1 cellular context compared by ENCODE assay signal in the genomic region with DNA sequence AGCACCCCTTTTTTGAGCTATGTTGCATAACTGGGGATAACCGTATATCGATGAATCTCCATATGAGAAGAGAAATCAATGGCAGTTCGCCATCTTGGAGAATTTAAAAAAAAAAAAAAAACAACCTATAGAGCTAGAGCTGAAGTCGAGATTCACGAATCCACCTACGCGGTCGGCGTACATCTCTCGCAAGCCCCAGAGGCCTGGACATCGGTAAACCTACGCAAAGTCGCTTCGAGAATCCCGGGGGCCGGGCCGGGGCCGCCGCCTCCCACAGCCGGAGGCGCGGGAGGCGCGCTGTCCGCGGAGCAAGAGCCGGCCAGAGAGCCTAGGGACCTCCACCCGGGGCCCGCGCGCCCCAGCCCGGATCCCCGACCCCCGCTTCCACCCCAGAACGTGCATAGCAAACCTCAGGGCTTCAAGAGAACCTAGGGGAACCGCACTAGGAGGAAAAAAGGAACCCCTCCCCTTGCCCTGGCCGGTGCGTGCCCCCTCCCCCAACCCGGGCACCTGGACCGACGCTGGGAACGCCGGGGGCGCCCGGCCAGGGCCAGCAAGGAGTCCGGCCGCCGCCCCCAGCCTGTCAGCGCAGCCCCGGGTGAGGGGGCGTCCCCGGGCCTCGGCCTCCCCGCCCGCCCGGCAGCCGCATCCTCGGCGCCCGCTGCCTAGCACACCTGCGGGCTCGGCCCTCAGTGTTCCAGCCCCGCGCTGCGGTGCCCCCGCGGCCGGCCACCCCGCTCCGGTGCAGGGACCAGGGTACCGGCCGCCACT.
TF ChIP-seq lines count a peak whose summit lies in the region.

No MANE protein-coding gene starts in this region.

TF ChIP-seq in HEK293, 187 proteins besides CTCF, POLR2A, EP300 and RAD21 (continued from another document and continues in another):
- TF ChIP-seq, protein P1, sequence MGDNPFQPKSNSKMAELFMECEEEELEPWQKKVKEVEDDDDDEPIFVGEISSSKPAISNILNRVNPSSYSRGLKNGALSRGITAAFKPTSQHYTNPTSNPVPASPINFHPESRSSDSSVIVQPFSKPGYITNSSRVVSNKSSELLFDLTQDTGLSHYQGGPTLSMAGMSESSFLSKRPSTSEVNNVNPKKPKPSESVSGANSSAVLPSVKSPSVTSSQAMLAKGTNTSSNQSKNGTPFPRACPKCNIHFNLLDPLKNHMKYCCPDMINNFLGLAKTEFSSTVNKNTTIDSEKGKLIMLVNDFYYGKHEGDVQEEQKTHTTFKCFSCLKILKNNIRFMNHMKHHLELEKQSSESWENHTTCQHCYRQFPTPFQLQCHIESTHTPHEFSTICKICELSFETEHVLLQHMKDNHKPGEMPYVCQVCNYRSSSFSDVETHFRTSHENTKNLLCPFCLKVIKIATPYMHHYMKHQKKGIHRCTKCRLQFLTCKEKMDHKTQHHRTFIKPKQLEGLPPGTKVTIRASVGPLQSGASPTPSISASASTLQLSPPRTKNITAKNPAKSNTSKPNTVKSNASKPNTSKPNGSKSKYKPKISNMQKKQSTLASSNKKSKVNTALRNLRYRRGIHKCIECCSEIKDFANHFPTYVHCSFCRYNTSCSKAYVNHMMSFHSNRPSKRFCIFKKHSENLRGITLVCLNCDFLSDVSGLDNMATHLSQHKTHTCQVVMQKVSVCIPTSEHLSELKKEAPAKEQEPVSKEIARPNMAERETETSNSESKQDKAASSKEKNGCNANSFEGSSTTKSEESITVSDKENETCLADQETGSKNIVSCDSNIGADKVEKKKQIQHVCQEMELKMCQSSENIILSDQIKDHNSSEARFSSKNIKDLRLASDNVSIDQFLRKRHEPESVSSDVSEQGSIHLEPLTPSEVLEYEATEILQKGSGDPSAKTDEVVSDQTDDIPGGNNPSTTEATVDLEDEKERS (tag by site-specific recombination; IDR thresholded peaks at IDR 0.05) = no peak
- TF ChIP-seq SETDB1 (IDR thresholded peaks at IDR 0.05; ENCODE audit: insufficient read length, low read length) (no peak), ZNF707 (tag by site-specific recombination; IDR thresholded peaks at IDR 0.05) (no peak), EGR2 (tag by site-specific recombination; IDR thresholded peaks at IDR 0.05; ENCODE audit: low read depth) (peak; percentile 70), ZFHX2 (tag by site-specific recombination; conservative IDR thresholded peaks at IDR 0.05) (peak; percentile 76), ZNF571 (tag by site-specific recombination; IDR thresholded peaks at IDR 0.05) (no peak), ZNF214 (tag by site-specific recombination; IDR thresholded peaks at IDR 0.05; ENCODE audit: borderline replicate concordance) (no peak), ZNF335 (tag by site-specific recombination; conservative IDR thresholded peaks at IDR 0.05) (peak; percentile 78), ZNF830 (tag by site-specific recombination; IDR thresholded peaks at IDR 0.05; ENCODE audit: low read depth) (no peak), ZNF549 (tag by site-specific recombination; IDR thresholded peaks at IDR 0.05) (no peak), ZNF133 (tag by site-specific recombination; IDR thresholded peaks at IDR 0.05) (no peak), ZBTB21 (tag by site-specific recombination; IDR thresholded peaks at IDR 0.05) (no peak), ZNF169 (tag by site-specific recombination; IDR thresholded peaks at IDR 0.05) (no peak), KLF10 (tag by site-specific recombination; IDR thresholded peaks at IDR 0.05) (0 out of 2 replicates have a peak, but pooled peaks have one; percentile 16), ZNF561 (tag by site-specific recombination; IDR thresholded peaks at IDR 0.05; ENCODE audit: borderline replicate concordance) (no peak), ZNF621 (tag by site-specific recombination; IDR thresholded peaks at IDR 0.05) (no peak), ZNF701 (tag by site-specific recombination; IDR thresholded peaks at IDR 0.05) (no peak), ZNF157 (tag by site-specific recombination; IDR thresholded peaks at IDR 0.05) (no peak), ZNF16 (tag by site-specific recombination; IDR thresholded peaks at IDR 0.05; ENCODE audit: low read depth) (no peak), ZNF354C (tag by site-specific recombination; IDR thresholded peaks at IDR 0.05; ENCODE audit: borderline replicate concordance, low read depth) (no peak), ZNF585B (tag by site-specific recombination; IDR thresholded peaks at IDR 0.05) (no peak), ZNF37A (tag by site-specific recombination; IDR thresholded peaks at IDR 0.05) (no peak), ZBTB48 (tag by site-specific recombination; IDR thresholded peaks at IDR 0.05) (no peak), ZNF221 (tag by site-specific recombination; IDR thresholded peaks at IDR 0.05; ENCODE audit: borderline replicate concordance) (no peak), ZNF239 (tag by site-specific recombination; IDR thresholded peaks at IDR 0.05) (no peak), ZNF837 (tag by site-specific recombination; IDR thresholded peaks at IDR 0.05) (no peak), ZBTB20 (tag by site-specific recombination; IDR thresholded peaks at IDR 0.05) (peak; percentile 94), ZNF555 (tag by site-specific recombination; conservative IDR thresholded peaks at IDR 0.05) (no peak), ZNF341 (tag by site-specific recombination; IDR thresholded peaks at IDR 0.05; ENCODE audit: low read depth) (peak; percentile 64), ZNF777 (tag by site-specific recombination; IDR thresholded peaks at IDR 0.05; ENCODE audit: borderline replicate concordance) (no peak)
- TF ChIP-seq, protein P2, sequence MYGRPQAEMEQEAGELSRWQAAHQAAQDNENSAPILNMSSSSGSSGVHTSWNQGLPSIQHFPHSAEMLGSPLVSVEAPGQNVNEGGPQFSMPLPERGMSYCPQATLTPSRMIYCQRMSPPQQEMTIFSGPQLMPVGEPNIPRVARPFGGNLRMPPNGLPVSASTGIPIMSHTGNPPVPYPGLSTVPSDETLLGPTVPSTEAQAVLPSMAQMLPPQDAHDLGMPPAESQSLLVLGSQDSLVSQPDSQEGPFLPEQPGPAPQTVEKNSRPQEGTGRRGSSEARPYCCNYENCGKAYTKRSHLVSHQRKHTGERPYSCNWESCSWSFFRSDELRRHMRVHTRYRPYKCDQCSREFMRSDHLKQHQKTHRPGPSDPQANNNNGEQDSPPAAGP (tag by site-specific recombination; IDR thresholded peaks at IDR 0.05) = no peak
- TF ChIP-seq, protein P3, sequence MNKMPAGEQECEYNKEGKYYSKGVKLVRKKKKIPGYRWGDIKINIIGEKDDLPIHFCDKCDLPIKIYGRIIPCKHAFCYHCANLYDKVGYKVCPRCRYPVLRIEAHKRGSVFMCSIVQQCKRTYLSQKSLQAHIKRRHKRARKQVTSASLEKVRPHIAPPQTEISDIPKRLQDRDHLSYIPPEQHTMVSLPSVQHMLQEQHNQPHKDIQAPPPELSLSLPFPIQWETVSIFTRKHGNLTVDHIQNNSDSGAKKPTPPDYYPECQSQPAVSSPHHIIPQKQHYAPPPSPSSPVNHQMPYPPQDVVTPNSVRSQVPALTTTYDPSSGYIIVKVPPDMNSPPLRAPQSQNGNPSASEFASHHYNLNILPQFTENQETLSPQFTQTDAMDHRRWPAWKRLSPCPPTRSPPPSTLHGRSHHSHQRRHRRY (tag by site-specific recombination; IDR thresholded peaks at IDR 0.05) = no peak
- TF ChIP-seq, protein P4, sequence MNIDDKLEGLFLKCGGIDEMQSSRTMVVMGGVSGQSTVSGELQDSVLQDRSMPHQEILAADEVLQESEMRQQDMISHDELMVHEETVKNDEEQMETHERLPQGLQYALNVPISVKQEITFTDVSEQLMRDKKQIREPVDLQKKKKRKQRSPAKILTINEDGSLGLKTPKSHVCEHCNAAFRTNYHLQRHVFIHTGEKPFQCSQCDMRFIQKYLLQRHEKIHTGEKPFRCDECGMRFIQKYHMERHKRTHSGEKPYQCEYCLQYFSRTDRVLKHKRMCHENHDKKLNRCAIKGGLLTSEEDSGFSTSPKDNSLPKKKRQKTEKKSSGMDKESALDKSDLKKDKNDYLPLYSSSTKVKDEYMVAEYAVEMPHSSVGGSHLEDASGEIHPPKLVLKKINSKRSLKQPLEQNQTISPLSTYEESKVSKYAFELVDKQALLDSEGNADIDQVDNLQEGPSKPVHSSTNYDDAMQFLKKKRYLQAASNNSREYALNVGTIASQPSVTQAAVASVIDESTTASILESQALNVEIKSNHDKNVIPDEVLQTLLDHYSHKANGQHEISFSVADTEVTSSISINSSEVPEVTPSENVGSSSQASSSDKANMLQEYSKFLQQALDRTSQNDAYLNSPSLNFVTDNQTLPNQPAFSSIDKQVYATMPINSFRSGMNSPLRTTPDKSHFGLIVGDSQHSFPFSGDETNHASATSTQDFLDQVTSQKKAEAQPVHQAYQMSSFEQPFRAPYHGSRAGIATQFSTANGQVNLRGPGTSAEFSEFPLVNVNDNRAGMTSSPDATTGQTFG (tag by site-specific recombination; IDR thresholded peaks at IDR 0.05; ENCODE audit: borderline replicate concordance) = no peak
- TF ChIP-seq, protein P5, sequence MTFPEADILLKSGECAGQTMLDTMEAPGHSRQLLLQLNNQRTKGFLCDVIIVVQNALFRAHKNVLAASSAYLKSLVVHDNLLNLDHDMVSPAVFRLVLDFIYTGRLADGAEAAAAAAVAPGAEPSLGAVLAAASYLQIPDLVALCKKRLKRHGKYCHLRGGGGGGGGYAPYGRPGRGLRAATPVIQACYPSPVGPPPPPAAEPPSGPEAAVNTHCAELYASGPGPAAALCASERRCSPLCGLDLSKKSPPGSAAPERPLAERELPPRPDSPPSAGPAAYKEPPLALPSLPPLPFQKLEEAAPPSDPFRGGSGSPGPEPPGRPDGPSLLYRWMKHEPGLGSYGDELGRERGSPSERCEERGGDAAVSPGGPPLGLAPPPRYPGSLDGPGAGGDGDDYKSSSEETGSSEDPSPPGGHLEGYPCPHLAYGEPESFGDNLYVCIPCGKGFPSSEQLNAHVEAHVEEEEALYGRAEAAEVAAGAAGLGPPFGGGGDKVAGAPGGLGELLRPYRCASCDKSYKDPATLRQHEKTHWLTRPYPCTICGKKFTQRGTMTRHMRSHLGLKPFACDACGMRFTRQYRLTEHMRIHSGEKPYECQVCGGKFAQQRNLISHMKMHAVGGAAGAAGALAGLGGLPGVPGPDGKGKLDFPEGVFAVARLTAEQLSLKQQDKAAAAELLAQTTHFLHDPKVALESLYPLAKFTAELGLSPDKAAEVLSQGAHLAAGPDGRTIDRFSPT (tag by site-specific recombination; IDR thresholded peaks at IDR 0.05) = no peak
- TF ChIP-seq, protein P6, sequence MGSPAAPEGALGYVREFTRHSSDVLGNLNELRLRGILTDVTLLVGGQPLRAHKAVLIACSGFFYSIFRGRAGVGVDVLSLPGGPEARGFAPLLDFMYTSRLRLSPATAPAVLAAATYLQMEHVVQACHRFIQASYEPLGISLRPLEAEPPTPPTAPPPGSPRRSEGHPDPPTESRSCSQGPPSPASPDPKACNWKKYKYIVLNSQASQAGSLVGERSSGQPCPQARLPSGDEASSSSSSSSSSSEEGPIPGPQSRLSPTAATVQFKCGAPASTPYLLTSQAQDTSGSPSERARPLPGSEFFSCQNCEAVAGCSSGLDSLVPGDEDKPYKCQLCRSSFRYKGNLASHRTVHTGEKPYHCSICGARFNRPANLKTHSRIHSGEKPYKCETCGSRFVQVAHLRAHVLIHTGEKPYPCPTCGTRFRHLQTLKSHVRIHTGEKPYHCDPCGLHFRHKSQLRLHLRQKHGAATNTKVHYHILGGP (tag by site-specific recombination; IDR thresholded peaks at IDR 0.05) = no peak
- TF ChIP-seq, protein P7, sequence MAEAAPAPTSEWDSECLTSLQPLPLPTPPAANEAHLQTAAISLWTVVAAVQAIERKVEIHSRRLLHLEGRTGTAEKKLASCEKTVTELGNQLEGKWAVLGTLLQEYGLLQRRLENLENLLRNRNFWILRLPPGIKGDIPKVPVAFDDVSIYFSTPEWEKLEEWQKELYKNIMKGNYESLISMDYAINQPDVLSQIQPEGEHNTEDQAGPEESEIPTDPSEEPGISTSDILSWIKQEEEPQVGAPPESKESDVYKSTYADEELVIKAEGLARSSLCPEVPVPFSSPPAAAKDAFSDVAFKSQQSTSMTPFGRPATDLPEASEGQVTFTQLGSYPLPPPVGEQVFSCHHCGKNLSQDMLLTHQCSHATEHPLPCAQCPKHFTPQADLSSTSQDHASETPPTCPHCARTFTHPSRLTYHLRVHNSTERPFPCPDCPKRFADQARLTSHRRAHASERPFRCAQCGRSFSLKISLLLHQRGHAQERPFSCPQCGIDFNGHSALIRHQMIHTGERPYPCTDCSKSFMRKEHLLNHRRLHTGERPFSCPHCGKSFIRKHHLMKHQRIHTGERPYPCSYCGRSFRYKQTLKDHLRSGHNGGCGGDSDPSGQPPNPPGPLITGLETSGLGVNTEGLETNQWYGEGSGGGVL (tag by site-specific recombination; IDR thresholded peaks at IDR 0.05) = no peak
- TF ChIP-seq, protein P8, sequence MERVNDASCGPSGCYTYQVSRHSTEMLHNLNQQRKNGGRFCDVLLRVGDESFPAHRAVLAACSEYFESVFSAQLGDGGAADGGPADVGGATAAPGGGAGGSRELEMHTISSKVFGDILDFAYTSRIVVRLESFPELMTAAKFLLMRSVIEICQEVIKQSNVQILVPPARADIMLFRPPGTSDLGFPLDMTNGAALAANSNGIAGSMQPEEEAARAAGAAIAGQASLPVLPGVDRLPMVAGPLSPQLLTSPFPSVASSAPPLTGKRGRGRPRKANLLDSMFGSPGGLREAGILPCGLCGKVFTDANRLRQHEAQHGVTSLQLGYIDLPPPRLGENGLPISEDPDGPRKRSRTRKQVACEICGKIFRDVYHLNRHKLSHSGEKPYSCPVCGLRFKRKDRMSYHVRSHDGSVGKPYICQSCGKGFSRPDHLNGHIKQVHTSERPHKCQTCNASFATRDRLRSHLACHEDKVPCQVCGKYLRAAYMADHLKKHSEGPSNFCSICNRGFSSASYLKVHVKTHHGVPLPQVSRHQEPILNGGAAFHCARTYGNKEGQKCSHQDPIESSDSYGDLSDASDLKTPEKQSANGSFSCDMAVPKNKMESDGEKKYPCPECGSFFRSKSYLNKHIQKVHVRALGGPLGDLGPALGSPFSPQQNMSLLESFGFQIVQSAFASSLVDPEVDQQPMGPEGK (tag by site-specific recombination; IDR thresholded peaks at IDR 0.05) = no peak; the same call in none of the 2 replicates
- TF ChIP-seq, protein P9, sequence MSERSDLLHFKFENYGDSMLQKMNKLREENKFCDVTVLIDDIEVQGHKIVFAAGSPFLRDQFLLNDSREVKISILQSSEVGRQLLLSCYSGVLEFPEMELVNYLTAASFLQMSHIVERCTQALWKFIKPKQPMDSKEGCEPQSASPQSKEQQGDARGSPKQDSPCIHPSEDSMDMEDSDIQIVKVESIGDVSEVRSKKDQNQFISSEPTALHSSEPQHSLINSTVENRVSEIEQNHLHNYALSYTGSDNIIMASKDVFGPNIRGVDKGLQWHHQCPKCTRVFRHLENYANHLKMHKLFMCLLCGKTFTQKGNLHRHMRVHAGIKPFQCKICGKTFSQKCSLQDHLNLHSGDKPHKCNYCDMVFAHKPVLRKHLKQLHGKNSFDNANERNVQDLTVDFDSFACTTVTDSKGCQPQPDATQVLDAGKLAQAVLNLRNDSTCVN (tag by site-specific recombination; optimal IDR thresholded peaks at IDR 0.05) = peak; percentile 39
- TF ChIP-seq, protein P10, sequence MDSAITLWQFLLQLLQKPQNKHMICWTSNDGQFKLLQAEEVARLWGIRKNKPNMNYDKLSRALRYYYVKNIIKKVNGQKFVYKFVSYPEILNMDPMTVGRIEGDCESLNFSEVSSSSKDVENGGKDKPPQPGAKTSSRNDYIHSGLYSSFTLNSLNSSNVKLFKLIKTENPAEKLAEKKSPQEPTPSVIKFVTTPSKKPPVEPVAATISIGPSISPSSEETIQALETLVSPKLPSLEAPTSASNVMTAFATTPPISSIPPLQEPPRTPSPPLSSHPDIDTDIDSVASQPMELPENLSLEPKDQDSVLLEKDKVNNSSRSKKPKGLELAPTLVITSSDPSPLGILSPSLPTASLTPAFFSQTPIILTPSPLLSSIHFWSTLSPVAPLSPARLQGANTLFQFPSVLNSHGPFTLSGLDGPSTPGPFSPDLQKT (IDR thresholded peaks at IDR 0.05; ENCODE audit: borderline replicate concordance, low read depth, low read length) = no peak
